8 cellular contexts compared by ENCODE assay signal in genomic region chr3:152270145-152270870, GRCh38. TPM values are rescaled to one million over a fixed set of nuclear protein-coding genes. Genes with fewer than 3 reads are reported as not detected.
DNase-seq lines count a peak whose midpoint lies in the region; ATAC-seq lines count a peak whose summit lies in the region.

No MANE protein-coding gene starts in this region.

- intact Hi-C loops in activated CD4-positive, alpha-beta T cell treated with anti-CD3 and anti-CD28 coated beads for 36 hours (cut with DNase I, micrococcal nuclease): loop anchor here (1.0 to 10.0 kb wide), 4 partner anchors 9 to 172 kb away; no protein-coding TSS in a partner anchor
- intact Hi-C loops in naive thymus-derived CD4-positive, alpha-beta T cell (cut with micrococcal nuclease): loop anchor here (1.0 to 10.0 kb wide), 5 partner anchors 9 to 1508 kb away; partner anchors contain the start of genes SIAH2 (in 2 of the 2) and RAP2B (in 1 of the 2)

- no peaks in the 10 kb centered on the region for H3K27me3 ChIP-seq in naive thymus-derived CD4-positive, alpha-beta T cell (ENCODE audit: control insufficient read depth in 2 of 2, insufficient read depth in 2 of 2, low read length in 2 of 2)

- peaks cover 0 to 12% (median 3%) of the 10 kb centered on the region in 3 experiments for H3K36me3 ChIP-seq in naive thymus-derived CD4-positive, alpha-beta T cell (ENCODE audit: control insufficient read depth in 2 of 3, insufficient read depth in 3 of 3, low read length in 3 of 3)

- peaks cover 31 to 48% of the 10 kb centered on the region in 2 donors for H3K4me1 ChIP-seq in naive thymus-derived CD4-positive, alpha-beta T cell (ENCODE audit: control insufficient read depth in 2 of 2, insufficient read depth in 2 of 2, low read length in 2 of 2)

- peak overlapping the region; percentile 79 for H3K4me3 Mint-ChIP-seq in activated CD4-positive, alpha-beta T cell treated with anti-CD3 and anti-CD28 coated beads for 36 hours
- peak overlapping the region; percentile 83 to 95 for H3K4me3 Mint-ChIP-seq in effector memory CD8-positive, alpha-beta T cell
- H3K4me3 Mint-ChIP-seq in naive thymus-derived CD4-positive, alpha-beta T cell: peak overlapping the region; percentile 78 to 100 (median 94)

- H3K36me3 Mint-ChIP-seq in activated CD4-positive, alpha-beta T cell treated with anti-CD3 and anti-CD28 coated beads for 36 hours (ENCODE audit: low read depth): peaks cover 40% of the 10 kb centered on the region
- peaks cover 59% of the 10 kb centered on the region for H3K36me3 Mint-ChIP-seq in effector memory CD8-positive, alpha-beta T cell (ENCODE audit: insufficient read depth)
- H3K36me3 Mint-ChIP-seq in naive thymus-derived CD4-positive, alpha-beta T cell: peaks cover 4 to 31% (median 21%) of the 10 kb centered on the region in 5 donors

- CTCF ChIA-PET in activated CD4-positive, alpha-beta T cell treated with anti-CD3 and anti-CD28 coated beads for 36 hours (lab: Charles Lee): interaction anchor here (0.8 kb wide), 1 partner anchor 35 kb away, joined by 3 read pairs; no protein-coding TSS in a partner anchor
- CTCF ChIA-PET in naive thymus-derived CD4-positive, alpha-beta T cell (lab: Charles Lee): interaction anchor here (1.2 to 1.9 kb wide), 3 partner anchors 10 to 45 kb away, joined by 3 to 8 read pairs (median 5); no protein-coding TSS in a partner anchor

- peak; percentile 1 for ATAC-seq in activated CD4-positive, alpha-beta T cell treated with anti-CD3 and anti-CD28 coated beads for 36 hours
- ATAC-seq in effector memory CD8-positive, alpha-beta T cell (replicated peaks): no peak
- no peak for ATAC-seq in naive thymus-derived CD4-positive, alpha-beta T cell
- ATAC-seq in GM19467 (IDR thresholded peaks at IDR 0.05; ENCODE audit: unreplicated experiment): no peak
- no peak for ATAC-seq in HG02798 (IDR thresholded peaks at IDR 0.05; ENCODE audit: poor library complexity, unreplicated experiment)

- H3K9me3 Mint-ChIP-seq in activated CD4-positive, alpha-beta T cell treated with anti-CD3 and anti-CD28 coated beads for 36 hours (ENCODE audit: low read depth): no peaks in the 10 kb centered on the region
- H3K9me3 Mint-ChIP-seq in effector memory CD8-positive, alpha-beta T cell: no peaks in the 10 kb centered on the region
- no peaks in the 10 kb centered on the region for H3K9me3 Mint-ChIP-seq in naive thymus-derived CD4-positive, alpha-beta T cell

- H3K4me3 ChIP-seq in naive thymus-derived CD4-positive, alpha-beta T cell (ENCODE audit: low read length): peak overlapping the region; percentile 77

- H3K9me3 ChIP-seq in naive thymus-derived CD4-positive, alpha-beta T cell (ENCODE audit: control insufficient read depth in 2 of 3, low read length in 3 of 3): no peaks in the 10 kb centered on the region

- POLR2A ChIA-PET in activated CD4-positive, alpha-beta T cell treated with anti-CD3 and anti-CD28 coated beads for 36 hours (lab: Charles Lee): interaction anchor here (1.0 to 2.4 kb wide), 5 partner anchors 9 to 61 kb away, joined by 3 to 15 read pairs (median 4); no protein-coding TSS in a partner anchor
- POLR2A ChIA-PET in naive thymus-derived CD4-positive, alpha-beta T cell (lab: Charles Lee): interaction anchor here (0.5 to 11.1 kb wide), 21 partner anchors 12 to 177 kb away, joined by 3 to 229 read pairs (median 14); no protein-coding TSS in a partner anchor

- peak overlapping the region; percentile 99 for H3K27ac ChIP-seq in naive thymus-derived CD4-positive, alpha-beta T cell (ENCODE audit: low read depth, low read length)

- no peak for DNase-seq in activated CD4-positive, alpha-beta T cell treated with anti-CD3 and anti-CD28 coated beads for 36 hours
- no peak for DNase-seq in activated CD4-positive, alpha-beta T cell treated with anti-CD3 and anti-CD28 coated beads, Interleukin-2, amount 50 U/mL, for 4 hours
- peak; percentile 57 for DNase-seq in RKO (ENCODE audit: low spot score)
- no peak for DNase-seq in effector memory CD8-positive, alpha-beta T cell
- no peak for DNase-seq in naive thymus-derived CD4-positive, alpha-beta T cell
- no peak for DNase-seq in activated CD4-positive, CD25-positive, alpha-beta regulatory T cell treated with anti-CD3 and anti-CD28 coated beads, Interleukin-2, amount 50 U/mL, for 72 hours

- H3K27ac Mint-ChIP-seq in activated CD4-positive, alpha-beta T cell treated with anti-CD3 and anti-CD28 coated beads for 36 hours: peak overlapping the region; percentile 99
- peak overlapping the region; percentile 97 to 99 for H3K27ac Mint-ChIP-seq in effector memory CD8-positive, alpha-beta T cell
- peak overlapping the region; percentile 88 to 98 (median 95) for H3K27ac Mint-ChIP-seq in naive thymus-derived CD4-positive, alpha-beta T cell

- peaks cover 48% of the 10 kb centered on the region for H3K4me1 Mint-ChIP-seq in activated CD4-positive, alpha-beta T cell treated with anti-CD3 and anti-CD28 coated beads for 36 hours
- peaks cover 39 to 63% of the 10 kb centered on the region in 2 donors for H3K4me1 Mint-ChIP-seq in effector memory CD8-positive, alpha-beta T cell (ENCODE audit: low read depth in 2 of 2)
- peaks cover 38 to 67% (median 63%) of the 10 kb centered on the region in 7 donors for H3K4me1 Mint-ChIP-seq in naive thymus-derived CD4-positive, alpha-beta T cell

- H3K27me3 Mint-ChIP-seq in activated CD4-positive, alpha-beta T cell treated with anti-CD3 and anti-CD28 coated beads for 36 hours: no peaks in the 10 kb centered on the region
- no peaks in the 10 kb centered on the region for H3K27me3 Mint-ChIP-seq in effector memory CD8-positive, alpha-beta T cell
- H3K27me3 Mint-ChIP-seq in naive thymus-derived CD4-positive, alpha-beta T cell: no peaks in the 10 kb centered on the region

RNA-seq across cellular contexts. Expression of gene MBNL1, which starts 1.6 kb away (rescaled TPM):
- 100 to 1,000 TPM; 317 to 481 TPM for total RNA-seq in activated CD4-positive, alpha-beta T cell treated with anti-CD3 and anti-CD28 coated beads for 36 hours
- 100 to 1,000 TPM; 459 to 675 (median 508) TPM for total RNA-seq in naive thymus-derived CD4-positive, alpha-beta T cell
- polyA plus RNA-seq in naive thymus-derived CD4-positive, alpha-beta T cell: 100 to 1,000 TPM; 371 to 389 TPM
